14 cellular contexts compared by ENCODE assay signal in genomic region chr7:132298782-132299181, GRCh38.
DNase-seq lines count a peak whose midpoint lies in the region; ATAC-seq and TF ChIP-seq lines count a peak whose summit lies in the region.
"Had no signal": no experiment of that assay in that cellular context is flagged by ENCODE, and none has a peak within 500 bp of the region (broad histone marks: within the 10 kb centered on the region; RNA-seq: fewer than 3 reads in every experiment).

No MANE protein-coding gene starts in this region.

- H3K9me3 ChIP-seq in aorta (ENCODE audit: control insufficient read depth, low read length) (no peaks in the 10 kb centered on the region), tibial artery (no peaks in the 10 kb centered on the region)
- H3K9me3 ChIP-seq: left ventricle myocardium inferior, transverse colon had no signal

- TF ChIP-seq CTCF in foreskin fibroblast (IDR thresholded peaks at IDR 0.05; ENCODE audit: low read depth, low read length) (no peak), tibial artery (IDR thresholded peaks at IDR 0.05) (no peak)

- no peak overlapping the region for H3K4me3 Mint-ChIP-seq in activated CD4-positive, alpha-beta T cell treated with anti-CD3 and anti-CD28 coated beads for 36 hours
- no peak overlapping the region for H3K4me3 Mint-ChIP-seq in activated CD4-positive, alpha-beta T cell treated with anti-CD3 and anti-CD28 coated beads, Interleukin-2, amount 10 ng/mL, durations not matched to agents 7 days and 5 days
- H3K4me3 Mint-ChIP-seq: activated naive CD4-positive, alpha-beta T cell treated with anti-CD3 and anti-CD28 coated beads, Interleukin-2, amount 10 ng/mL, durations not matched to agents 7 days and 5 days; neural crest cell had no signal

- CTCF ChIA-PET in activated CD4-positive, alpha-beta T cell treated with anti-CD3 and anti-CD28 coated beads for 36 hours (lab: Charles Lee), result interaction anchor here (1.5 kb wide), 1 partner anchor 11 kb away, joined by 4 read pairs; no protein-coding TSS in a partner anchor
- CTCF ChIA-PET in activated CD4-positive, alpha-beta T cell treated with anti-CD3 and anti-CD28 coated beads, Interleukin-2, amount 10 ng/mL, durations not matched to agents 7 days and 5 days (lab: Charles Lee), result no interaction called here

- ATAC-seq in activated CD4-positive, alpha-beta T cell treated with anti-CD3 and anti-CD28 coated beads for 36 hours, result peak; percentile 19
- ATAC-seq in HG03039 (IDR thresholded peaks at IDR 0.05; ENCODE audit: unreplicated experiment), result no peak
- no peak for ATAC-seq in aorta (ENCODE audit: low FRiP score)

- H3K36me3 ChIP-seq in aorta (ENCODE audit: control insufficient read depth in 1 of 2, insufficient read depth in 2 of 2, low read length in 1 of 2), result no peaks in the 10 kb centered on the region
- no peaks in the 10 kb centered on the region for H3K36me3 ChIP-seq in tibial artery
- H3K36me3 ChIP-seq: transverse colon had no signal

- H3K27ac Mint-ChIP-seq in activated CD4-positive, alpha-beta T cell treated with anti-CD3 and anti-CD28 coated beads for 36 hours, result no peak overlapping the region
- no peak overlapping the region for H3K27ac Mint-ChIP-seq in activated CD4-positive, alpha-beta T cell treated with anti-CD3 and anti-CD28 coated beads, Interleukin-2, amount 10 ng/mL, durations not matched to agents 7 days and 5 days
- H3K27ac Mint-ChIP-seq: activated naive CD4-positive, alpha-beta T cell treated with anti-CD3 and anti-CD28 coated beads, Interleukin-2, amount 10 ng/mL, durations not matched to agents 7 days and 5 days had no signal

- H3K27me3 ChIP-seq in aorta (ENCODE audit: control insufficient read depth in 1 of 2, insufficient read depth in 2 of 2, low read length in 1 of 2) (no peaks in the 10 kb centered on the region), tibial artery (no peaks in the 10 kb centered on the region)
- H3K27me3 ChIP-seq: transverse colon had no signal

- no peaks in the 10 kb centered on the region for H3K36me3 Mint-ChIP-seq in activated CD4-positive, alpha-beta T cell treated with anti-CD3 and anti-CD28 coated beads for 36 hours (ENCODE audit: low read depth)
- no peaks in the 10 kb centered on the region for H3K36me3 Mint-ChIP-seq in activated CD4-positive, alpha-beta T cell treated with anti-CD3 and anti-CD28 coated beads, Interleukin-2, amount 10 ng/mL, durations not matched to agents 7 days and 5 days (ENCODE audit: low read depth)
- H3K36me3 Mint-ChIP-seq: activated naive CD4-positive, alpha-beta T cell treated with anti-CD3 and anti-CD28 coated beads, Interleukin-2, amount 10 ng/mL, durations not matched to agents 7 days and 5 days had no signal

- no peaks in the 10 kb centered on the region for H3K27me3 Mint-ChIP-seq in activated CD4-positive, alpha-beta T cell treated with anti-CD3 and anti-CD28 coated beads for 36 hours
- H3K27me3 Mint-ChIP-seq in activated CD4-positive, alpha-beta T cell treated with anti-CD3 and anti-CD28 coated beads, Interleukin-2, amount 10 ng/mL, durations not matched to agents 7 days and 5 days, result no peaks in the 10 kb centered on the region

- no peak overlapping the region for H3K4me3 ChIP-seq in foreskin fibroblast (ENCODE audit: low read depth in 1 of 2, low read length in 2 of 2)
- H3K4me3 ChIP-seq in aorta (ENCODE audit: low read length in 2 of 2), result no peak overlapping the region
- no peak overlapping the region for H3K4me3 ChIP-seq in tibial artery
- H3K4me3 ChIP-seq: left ventricle myocardium inferior, transverse colon had no signal

- H3K27ac ChIP-seq in aorta (ENCODE audit: low read depth in 1 of 2, low read length in 2 of 2) (no peak overlapping the region), tibial artery (no peak overlapping the region)
- H3K27ac ChIP-seq: left ventricle myocardium inferior, transverse colon had no signal

- H3K4me1 ChIP-seq in aorta (ENCODE audit: control insufficient read depth in 1 of 2, insufficient read depth in 2 of 2, low read length in 2 of 2) (no peaks in the 10 kb centered on the region), tibial artery (no peaks in the 10 kb centered on the region)
- H3K4me1 ChIP-seq: transverse colon had no signal

- 52 to 58% methylated on average over 4 of the region's 4 CpGs for WGBS in aorta, 2 donors

- intact Hi-C loops in activated CD4-positive, alpha-beta T cell treated with anti-CD3 and anti-CD28 coated beads for 36 hours (cut with DNase I, micrococcal nuclease), result no loop called here
- intact Hi-C loops in aorta (cut with DNase I), result loop anchor here in 1 of 2 donors (10.0 kb wide), 1 partner anchor 154 kb away; no protein-coding TSS in a partner anchor
- intact Hi-C loops in tibial artery (cut with DNase I; ENCODE audit: low total_unique reads), result no loop called here

- H3K9me3 Mint-ChIP-seq in activated CD4-positive, alpha-beta T cell treated with anti-CD3 and anti-CD28 coated beads for 36 hours (ENCODE audit: low read depth), result no peaks in the 10 kb centered on the region
- H3K9me3 Mint-ChIP-seq in activated CD4-positive, alpha-beta T cell treated with anti-CD3 and anti-CD28 coated beads, Interleukin-2, amount 10 ng/mL, durations not matched to agents 7 days and 5 days, result no peaks in the 10 kb centered on the region
- H3K9me3 Mint-ChIP-seq: activated naive CD4-positive, alpha-beta T cell treated with anti-CD3 and anti-CD28 coated beads, Interleukin-2, amount 10 ng/mL, durations not matched to agents 7 days and 5 days; neural crest cell had no signal

- DNase-seq in activated CD4-positive, alpha-beta T cell treated with anti-CD3 and anti-CD28 coated beads for 36 hours, result no peak
- no peak for DNase-seq in activated CD4-positive, alpha-beta T cell treated with anti-CD3 and anti-CD28 coated beads, Interleukin-2, amount 10 ng/mL, durations not matched to agents 7 days and 5 days
- DNase-seq in SHP77 treated with DMSO at 0.1 percent for 48 hours (lab: John Stamatoyannopoulos, UW) (peak; percentile 53), foreskin fibroblast (peak; percentile 50 to 58), NCI-H1417 treated with DMSO at 0.1 percent for 48 hours (lab: John Stamatoyannopoulos, UW) (no peak), aorta (no peak), tibial artery (no peak)
- DNase-seq: activated CD4-positive, alpha-beta T cell treated with anti-CD3 and anti-CD28 coated beads, Interleukin-2, amount 50 U/mL, for 4 hours; activated naive CD4-positive, alpha-beta T cell treated with anti-CD3 and anti-CD28 coated beads, Interleukin-2, amount 10 ng/mL, durations not matched to agents 7 days and 5 days; left ventricle myocardium inferior; NCI-H2171 treated with DMSO at 0.1 percent for 48 hours; transverse colon had no signal

- H3K4me1 Mint-ChIP-seq in activated CD4-positive, alpha-beta T cell treated with anti-CD3 and anti-CD28 coated beads for 36 hours, result no peaks in the 10 kb centered on the region
- peaks cover 3% of the 10 kb centered on the region for H3K4me1 Mint-ChIP-seq in activated CD4-positive, alpha-beta T cell treated with anti-CD3 and anti-CD28 coated beads, Interleukin-2, amount 10 ng/mL, durations not matched to agents 7 days and 5 days

- POLR2A ChIA-PET in activated CD4-positive, alpha-beta T cell treated with anti-CD3 and anti-CD28 coated beads for 36 hours (lab: Charles Lee), result no interaction called here
- POLR2A ChIA-PET in activated CD4-positive, alpha-beta T cell treated with anti-CD3 and anti-CD28 coated beads, Interleukin-2, amount 10 ng/mL, durations not matched to agents 7 days and 5 days (lab: Charles Lee), result interaction anchor here (0.7 kb wide), 1 partner anchor 142 kb away, joined by 3 read pairs; no protein-coding TSS in a partner anchor

Comparison
In these comparisons a context has a peak if more than half of its experiments do, and no peak if none do; other contexts are left out.
1. DNase-seq: peak in SHP77 treated with DMSO at 0.1 percent for 48 hours (single experiment) and foreskin fibroblast (2 of 2); none in activated CD4-positive, alpha-beta T cell treated with anti-CD3 and anti-CD28 coated beads for 36 hours (single experiment), activated CD4-positive, alpha-beta T cell treated with anti-CD3 and anti-CD28 coated beads, Interleukin-2, amount 10 ng/mL, durations not matched to agents 7 days and 5 days (single experiment), NCI-H1417 treated with DMSO at 0.1 percent for 48 hours (single experiment), aorta (0 of 2) and tibial artery (0 of 2).